Comparison of ENCODE assay signal across 8 cellular contexts in genomic region chr2:113977660-113978523, GRCh38.
A peak's percentile ranks its signal among the peaks of the same experiment; 100 is the strongest.
DNase-seq lines count a peak whose midpoint lies in the region; ATAC-seq, FAIRE-seq and TF ChIP-seq lines count a peak whose summit lies in the region.

No MANE protein-coding gene starts in this region.

- H3K9me3 ChIP-seq in H1 (ENCODE audit: insufficient read depth in 2 of 2, low read depth in 1 of 2, low read length in 1 of 2) (peaks cover 23 to 29% of the 10 kb centered on the region in 2 experiments), neuronal stem cell (replicated peaks in 1 of 2; ENCODE audit: control insufficient read depth in 2 of 2, insufficient read depth in 1 of 2, low read depth in 1 of 2, low read length in 2 of 2) (peaks cover 2 to 7% of the 10 kb centered on the region in 2 donors), gastrocnemius medialis (no peaks in the 10 kb centered on the region)

- H3K27ac ChIP-seq in H1 (ENCODE audit: low read depth, low read length) (no peak overlapping the region), neuronal stem cell (replicated peaks; ENCODE audit: low read length) (no peak overlapping the region), gastrocnemius medialis (no peak overlapping the region)

- TF ChIP-seq CTCF in H1 (IDR thresholded peaks at IDR 0.05; ENCODE audit: control extremely low read depth in 1 of 3, insufficient read depth in 1 of 3, low read depth in 1 of 3, low read length in 3 of 3) = peak; percentile 1 to 45 (median 38)
- no peak for TF ChIP-seq CTCF in GM10248 (IDR thresholded peaks at IDR 0.05; ENCODE audit: control extremely low read depth, extremely low read depth, low read depth, missing control alignments)
- TF ChIP-seq CTCF in gastrocnemius medialis (IDR thresholded peaks at IDR 0.05 in 4 of 5, conservative IDR thresholded peaks at IDR 0.05 in 1 of 5) = peak in 1 of 5 experiments; percentile 6

- no peak overlapping the region for H3K14ac ChIP-seq in H1 (ENCODE audit: insufficient read length)
- peak overlapping the region; percentile 27 for H3K14ac ChIP-seq in neuronal stem cell (ENCODE audit: low read length)

- H2AFZ ChIP-seq in H1 (ENCODE audit: low read length) (no peak overlapping the region), neuronal stem cell (ENCODE audit: low read length) (peak overlapping the region; percentile 11)

- H2BK15ac ChIP-seq in H1 (ENCODE audit: low read length) (no peak overlapping the region), neuronal stem cell (ENCODE audit: low read length) (no peak overlapping the region)

- H3K4me3 ChIP-seq in H1 (ENCODE audit: extremely low read depth in 1 of 4, insufficient read depth in 2 of 4, low read depth in 3 of 4, low read length in 4 of 4) (no peak overlapping the region), neuronal stem cell (ENCODE audit: low read length in 2 of 2) (no peak overlapping the region), gastrocnemius medialis (no peak overlapping the region)

- DNase-seq in NCI-H1092 treated with DMSO at 0.1 percent for 48 hours (lab: John Stamatoyannopoulos, UW) (peak; percentile 3), NCI-H1092 (lab: John Stamatoyannopoulos, UW) (no peak), NCI-H510A (lab: John Stamatoyannopoulos, UW) (peak; percentile 17), H1 (ENCODE audit: low read depth in 1 of 2, low spot score in 2 of 2) (no peak), neuronal stem cell (ENCODE audit: low spot score) (peak; percentile 18), GM10248 (ENCODE audit: extremely low spot score) (no peak), gastrocnemius medialis (no peak)

- H4K91ac ChIP-seq in H1 (replicated peaks; ENCODE audit: insufficient read length, low read length) (no peak overlapping the region), neuronal stem cell (ENCODE audit: low read depth, low read length, poor library complexity) (no peak overlapping the region)

- H3K4me1 ChIP-seq in H1 (replicated peaks in 1 of 4; ENCODE audit: control insufficient read depth in 3 of 4, insufficient read depth in 4 of 4, low read length in 3 of 4) = no peaks in the 10 kb centered on the region
- peaks cover 0 to 2% of the 10 kb centered on the region in 2 donors for H3K4me1 ChIP-seq in neuronal stem cell (ENCODE audit: control insufficient read depth in 2 of 2, insufficient read depth in 1 of 2, low read depth in 1 of 2, low read length in 2 of 2)
- H3K4me1 ChIP-seq in gastrocnemius medialis = no peaks in the 10 kb centered on the region

- H4K5ac ChIP-seq in H1 (ENCODE audit: insufficient read length, low read depth, low read length) = no peak overlapping the region

- intact Hi-C loops in gastrocnemius medialis (cut with DNase I; ENCODE audit: low total_unique reads) = loop anchor here (10.0 kb wide), 1 partner anchor 577 kb away; no protein-coding TSS in a partner anchor

- no peaks in the 10 kb centered on the region for H3K23me2 ChIP-seq in H1 (ENCODE audit: low read depth, low read length)

- peak; percentile 68 to 73 for TF ChIP-seq RAD21 in H1 (IDR thresholded peaks at IDR 0.05 in 1 of 2, conservative IDR thresholded peaks at IDR 0.05 in 1 of 2; ENCODE audit: low read depth in 2 of 2, low read length in 2 of 2)

- H4K8ac ChIP-seq in H1 (ENCODE audit: extremely low read depth, insufficient read depth, low read length) (no peak overlapping the region; the same call in 1 of the 2 replicates), neuronal stem cell (ENCODE audit: low read depth, low read length) (no peak overlapping the region)

- no peaks in the 10 kb centered on the region for H4K20me1 ChIP-seq in H1 (replicated peaks in 1 of 2; ENCODE audit: control insufficient read depth in 1 of 2, insufficient read depth in 2 of 2, low read length in 2 of 2)

- H3K4me2 ChIP-seq in H1 (ENCODE audit: insufficient read depth in 1 of 2, low read depth in 2 of 2, low read length in 2 of 2) (no peak overlapping the region), neuronal stem cell (ENCODE audit: insufficient read depth, low read length, poor library complexity, severe bottlenecking) (no peak overlapping the region)

- H2BK120ac ChIP-seq in H1 (replicated peaks; ENCODE audit: low read depth, low read length) (no peak overlapping the region), neuronal stem cell (ENCODE audit: low read depth, low read length) (no peak overlapping the region)

- no peak for FAIRE-seq in H1 (lab: Jason Lieb, UNC)

- H2BK5ac ChIP-seq in H1 (ENCODE audit: low read depth, low read length) (no peak overlapping the region), neuronal stem cell (ENCODE audit: low read length) (no peak overlapping the region)

- WGBS in H1 (ENCODE audit: extremely low coverage in 1 of 2, insufficient coverage in 1 of 2, insufficient read length in 1 of 2, insufficient replicate concordance in 2 of 2, low coverage in 1 of 2, low lambda C conversion rate in 2 of 2, missing lambda C conversion rate in 1 of 2), 2 experiments = 82% methylated on average over 16 of the region's 16 CpGs; no CpG with 5 or more reads in 1 of the 2 experiments
- no CpG with 5 or more reads among the region's 16 CpGs for WGBS in neuronal stem cell (ENCODE audit: extremely low coverage in 2 of 2, insufficient read length in 2 of 2, insufficient replicate concordance in 1 of 2), 2 donors

- no peak overlapping the region for H3K56ac ChIP-seq in H1 (replicated peaks; ENCODE audit: insufficient read length, low read depth, low read length)

- TF ChIP-seq EP300 in H1 (IDR thresholded peaks at IDR 0.05; ENCODE audit: borderline replicate concordance in 1 of 2, low read depth in 2 of 2, low read length in 2 of 2) = no peak

- CTCF ChIA-PET in H1 (lab: Charles Lee; ENCODE audit: partially characterized antibody) (interaction anchor here (0.6 to 3.9 kb wide), 19 partner anchors 9 to 740 kb away, joined by 3 to 24 read pairs (median 4); no protein-coding TSS in a partner anchor), GM10248 (lab: Yijun Ruan, JAX) (interaction anchor here (1.0 to 5.3 kb wide), 8 partner anchors 8 to 573 kb away, joined by 3 to 32 read pairs (median 4); no protein-coding TSS in a partner anchor)

- ATAC-seq in gastrocnemius medialis (no peak), HG03135 (IDR thresholded peaks at IDR 0.05; ENCODE audit: unreplicated experiment) (no peak)

- no peak overlapping the region for H3K23ac ChIP-seq in H1 (ENCODE audit: insufficient read length)
- H3K23ac ChIP-seq in neuronal stem cell (ENCODE audit: low read depth, low read length, poor library complexity) = no peak overlapping the region

- TF ChIP-seq POLR2A in H1 (IDR thresholded peaks at IDR 0.05; ENCODE audit: control extremely low read depth in 1 of 2, low read depth in 2 of 2, low read length in 2 of 2) (no peak), gastrocnemius medialis (IDR thresholded peaks at IDR 0.05) (no peak)

- no peak overlapping the region for H2AK5ac ChIP-seq in H1 (ENCODE audit: low read depth, low read length)
- no peak overlapping the region for H2AK5ac ChIP-seq in neuronal stem cell (ENCODE audit: low read depth, low read length)

- H3K9ac ChIP-seq in H1 (replicated peaks in 1 of 4; ENCODE audit: extremely low read depth in 1 of 4, low read depth in 3 of 4, low read length in 3 of 4) (no peak overlapping the region), neuronal stem cell (ENCODE audit: low read depth, low read length, poor library complexity) (no peak overlapping the region)

- H3K36me3 ChIP-seq in H1 (ENCODE audit: control insufficient read depth in 2 of 4, insufficient read depth in 4 of 4, low read length in 3 of 4) = peaks cover 0 to 3% (median 0%) of the 10 kb centered on the region in 4 experiments; a peak in 1 of 8 replicates
- H3K36me3 ChIP-seq in neuronal stem cell (replicated peaks in 1 of 2; ENCODE audit: control insufficient read depth in 2 of 2, insufficient read depth in 2 of 2, low read length in 2 of 2) = peaks cover 0 to 9% of the 10 kb centered on the region in 2 donors
- H3K36me3 ChIP-seq in gastrocnemius medialis = no peaks in the 10 kb centered on the region

- H2BK12ac ChIP-seq in H1 (ENCODE audit: low read depth, low read length) (no peak overlapping the region), neuronal stem cell (ENCODE audit: low read length) (no peak overlapping the region)

- H3K4ac ChIP-seq in H1 (replicated peaks; ENCODE audit: insufficient read length, low read depth, low read length) (no peak overlapping the region), neuronal stem cell (ENCODE audit: low read length) (no peak overlapping the region)

- H2BK20ac ChIP-seq in H1 (ENCODE audit: low read length) = no peak overlapping the region

- POLR2A ChIA-PET in H1 (lab: Charles Lee; ENCODE audit: partially characterized antibody) (interaction anchor here (0.5 kb wide), 1 partner anchor 22 kb away, joined by 3 read pairs; no protein-coding TSS in a partner anchor), GM10248 (lab: Yijun Ruan, JAX) (no interaction called here)

- in situ Hi-C loops in gastrocnemius medialis (cut with MboI; ENCODE audit: low sequenced_read_pairs in 4 of 4) = loop anchor here in 1 of 4 donors (10.0 kb wide), 1 partner anchor 577 kb away; no protein-coding TSS in a partner anchor

- no peaks in the 10 kb centered on the region; a peak in 1 of 7 replicates for H3K27me3 ChIP-seq in H1 (replicated peaks in 1 of 4; ENCODE audit: control insufficient read depth in 3 of 4, extremely low read depth in 1 of 4, insufficient read depth in 3 of 4, low read length in 3 of 4)
- no peaks in the 10 kb centered on the region for H3K27me3 ChIP-seq in neuronal stem cell (ENCODE audit: control insufficient read depth in 3 of 3, insufficient read depth in 3 of 3, low read depth in 1 of 3, low read length in 3 of 3)
- H3K27me3 ChIP-seq in gastrocnemius medialis = no peaks in the 10 kb centered on the region

- H3K79me2 ChIP-seq in H1 (ENCODE audit: control insufficient read depth in 1 of 2, insufficient read depth in 2 of 2, low read length in 2 of 2) = no peaks in the 10 kb centered on the region

- H3K18ac ChIP-seq in H1 (ENCODE audit: extremely low read depth, low read length) = no peak overlapping the region
- peak overlapping the region; percentile 52 for H3K18ac ChIP-seq in neuronal stem cell (ENCODE audit: low read length)

- H3K79me1 ChIP-seq in H1 (ENCODE audit: low read depth, low read length) (no peaks in the 10 kb centered on the region), neuronal stem cell (ENCODE audit: low read depth, low read length) (no peaks in the 10 kb centered on the region)

TF ChIP-seq in H1, 55 proteins besides CTCF, POLR2A, EP300 and RAD21 (continues in another document):
- TF ChIP-seq POU5F1 (IDR thresholded peaks at IDR 0.05; ENCODE audit: low read depth, low read length) (no peak), GABPA (IDR thresholded peaks at IDR 0.05; ENCODE audit: borderline replicate concordance, insufficient read depth, low read length) (no peak), GTF2F1 (IDR thresholded peaks at IDR 0.05; ENCODE audit: borderline replicate concordance, low read depth, low read length) (no peak), SP1 (IDR thresholded peaks at IDR 0.05; ENCODE audit: low read depth, low read length) (no peak), ASH2L (IDR thresholded peaks at IDR 0.05; ENCODE audit: low read length) (no peak), EZH2 (IDR thresholded peaks at IDR 0.05; ENCODE audit: low read depth, low read length, severe bottlenecking) (no peak), NANOG (IDR thresholded peaks at IDR 0.05; ENCODE audit: insufficient read depth, low read depth, low read length, poor library complexity, severe bottlenecking) (no peak), SIRT6 (IDR thresholded peaks at IDR 0.05; ENCODE audit: low read length) (no peak), MAFK (IDR thresholded peaks at IDR 0.05; ENCODE audit: low read depth, low read length) (no peak)

Comparison
In these comparisons a context has a peak if more than half of its experiments do, and no peak if none do; other contexts are left out.
1. DNase-seq: peak in NCI-H1092 treated with DMSO at 0.1 percent for 48 hours (single experiment), NCI-H510A (single experiment) and neuronal stem cell (single experiment); none in NCI-H1092 (single experiment), H1 (0 of 2), GM10248 (single experiment) and gastrocnemius medialis (0 of 2).